8 cellular contexts compared by ENCODE assay signal in genomic region chr1:1291611-1292441, GRCh38. TPM values are rescaled to one million over a fixed set of nuclear protein-coding genes. Genes with fewer than 3 reads are reported as not detected.
DNase-seq lines count a peak whose midpoint lies in the region; ATAC-seq and TF ChIP-seq lines count a peak whose summit lies in the region.

No MANE protein-coding gene starts in this region.

- H3K27me3 Mint-ChIP-seq in glutamatergic neuron (ENCODE audit: unreplicated experiment), result peaks cover 23% of the 10 kb centered on the region

- peak; percentile 87 for DNase-seq in Daoy (ENCODE audit: low read depth)
- DNase-seq in activated effector memory CD4-positive, alpha-beta T cell treated with anti-CD3 and anti-CD28 coated beads, Interleukin-2, amount 50 U/mL, for 16 hours, result peak; percentile 87
- DNase-seq in glutamatergic neuron, result peak; percentile 83
- DNase-seq in renal cortical epithelial cell (ENCODE audit: low read depth), result peak; percentile 63

- H3K27ac Mint-ChIP-seq in glutamatergic neuron (ENCODE audit: unreplicated experiment), result peak overlapping the region; percentile 82

- peaks cover 2% of the 10 kb centered on the region for H3K4me1 Mint-ChIP-seq in glutamatergic neuron (ENCODE audit: low read depth, unreplicated experiment)

- H3K4me3 Mint-ChIP-seq in glutamatergic neuron (ENCODE audit: unreplicated experiment), result no peak overlapping the region

- TF ChIP-seq POLR2A in Raji (IDR thresholded peaks at IDR 0.05; ENCODE audit: insufficient read depth, low read depth, low read length), result peak; percentile 30; the same call in 1 of the 2 replicates

- peaks cover 7% of the 10 kb centered on the region for H3K9me3 Mint-ChIP-seq in glutamatergic neuron (ENCODE audit: unreplicated experiment)

- no peak for ATAC-seq in HG03571 (IDR thresholded peaks at IDR 0.05; ENCODE audit: unreplicated experiment)
- ATAC-seq in GM19395 (IDR thresholded peaks at IDR 0.05; ENCODE audit: unreplicated experiment), result no peak

- peak; percentile 70 for TF ChIP-seq CTCF in LNCAP (IDR thresholded peaks at IDR 0.05)
- peak; percentile 75 for TF ChIP-seq CTCF in glutamatergic neuron (IDR thresholded peaks at IDR 0.05; ENCODE audit: partially characterized antibody, unreplicated experiment)

- no peaks in the 10 kb centered on the region for H3K36me3 Mint-ChIP-seq in glutamatergic neuron (ENCODE audit: unreplicated experiment)

RNA-seq across cellular contexts. Expression of gene SCNN1D, which starts 11.6 kb away (rescaled TPM):
- total RNA-seq in Daoy (2014; rRNA removed; shearing (Covaris generic)), result 0.71 and 0.86 TPM in 2 replicates
- 8.4 TPM for total RNA-seq in glutamatergic neuron (ENCODE audit: unreplicated experiment)
- 0.52 and 1.9 TPM in 2 replicates for total RNA-seq in renal cortical epithelial cell

RNA-seq across cellular contexts. Expression of gene ACAP3, which starts 15.9 kb away (rescaled TPM):
- total RNA-seq in Daoy (2014; rRNA removed; shearing (Covaris generic)), result 17.5 and 19.3 TPM in 2 replicates
- total RNA-seq in glutamatergic neuron (ENCODE audit: unreplicated experiment) (1,099 TPM), renal cortical epithelial cell (24.8 and 34.6 TPM in 2 replicates)

RNA-seq across cellular contexts. Expression of gene PUSL1, which starts 16.6 kb away (rescaled TPM):
- 18.8 and 39.8 TPM in 2 replicates for total RNA-seq in Daoy (2014; rRNA removed; shearing (Covaris generic))
- total RNA-seq in glutamatergic neuron (ENCODE audit: unreplicated experiment), result 45.5 TPM
- 14.2 and 24.0 TPM in 2 replicates for total RNA-seq in renal cortical epithelial cell

RNA-seq across cellular contexts. Expression of gene UBE2J2, which starts 18.2 kb away (rescaled TPM):
- 82.1 and 87.3 TPM in 2 replicates for total RNA-seq in Daoy (2014; rRNA removed; shearing (Covaris generic))
- 88.1 TPM for total RNA-seq in glutamatergic neuron (ENCODE audit: unreplicated experiment)
- 48.6 and 50.2 TPM in 2 replicates for total RNA-seq in renal cortical epithelial cell

RNA-seq across cellular contexts. Expression of gene INTS11, which starts 32.6 kb away (rescaled TPM):
- 76.5 and 95.7 TPM in 2 replicates for total RNA-seq in Daoy (2014; rRNA removed; shearing (Covaris generic))
- total RNA-seq in glutamatergic neuron (ENCODE audit: unreplicated experiment), result 147 TPM
- 35.8 and 57.5 TPM in 2 replicates for total RNA-seq in renal cortical epithelial cell

Comparison
In these comparisons a context has a peak if more than half of its experiments do, and no peak if none do; other contexts are left out.
1. RNA of gene ACAP3, which starts 15.9 kb away (total RNA-seq): 1,099 TPM in glutamatergic neuron (single experiment); 24.8 to 34.6 TPM in renal cortical epithelial cell and 17.5 to 19.3 TPM in Daoy; every median in the first group is over 10 times any median in the second.
2. Peak in every context shown above with its lines, with median percentiles within 50 percentile points of each other: DNase-seq.